Comparison of ENCODE assay signal across 1 cellular context in genomic region chr1:65483993-65484754, GRCh38.
A peak's percentile ranks its signal among the peaks of the same experiment; 100 is the strongest.
TF ChIP-seq lines count a peak whose summit lies in the region.

No MANE protein-coding gene starts in this region.

TF ChIP-seq in HepG2, 621 proteins besides CTCF, POLR2A, EP300 and RAD21 (continued from another document and continues in another):
- peak; percentile 90 for TF ChIP-seq FOXA1 (IDR thresholded peaks at IDR 0.05)
- peak; percentile 77 for TF ChIP-seq FOXA1 (CRISPR knock-in tag; IDR thresholded peaks at IDR 0.05)
- no peak for TF ChIP-seq ZHX1 (CRISPR knock-in tag; IDR thresholded peaks at IDR 0.05; ENCODE audit: low read depth)
- no peak for TF ChIP-seq BCLAF1 (IDR thresholded peaks at IDR 0.05)
- TF ChIP-seq NCOA1 (CRISPR knock-in tag; IDR thresholded peaks at IDR 0.05): no peak
- peak; percentile 76; the same call in 1 of the 2 replicates for TF ChIP-seq ATF1 (CRISPR knock-in tag; IDR thresholded peaks at IDR 0.05)
- no peak for TF ChIP-seq ISX (CRISPR knock-in tag; conservative IDR thresholded peaks at IDR 0.05)
- no peak for TF ChIP-seq ZNF562 (CRISPR knock-in tag; IDR thresholded peaks at IDR 0.05; ENCODE audit: borderline replicate concordance)
- no peak for TF ChIP-seq SMARCC2 (IDR thresholded peaks at IDR 0.05)
- TF ChIP-seq ZSCAN12 (CRISPR knock-in tag; IDR thresholded peaks at IDR 0.05): no peak
- TF ChIP-seq DNMT3B (CRISPR knock-in tag; conservative IDR thresholded peaks at IDR 0.05): no peak
- TF ChIP-seq USF2 (IDR thresholded peaks at IDR 0.05; ENCODE audit: low read depth, low read length): no peak
- TF ChIP-seq USF2 (CRISPR knock-in tag; IDR thresholded peaks at IDR 0.05; ENCODE audit: borderline replicate concordance): no peak
- TF ChIP-seq KLF15 (CRISPR knock-in tag; IDR thresholded peaks at IDR 0.05; ENCODE audit: borderline replicate concordance): no peak
- TF ChIP-seq THAP11 (CRISPR knock-in tag; IDR thresholded peaks at IDR 0.05): 0 out of 2 replicates have a peak, but pooled peaks have one; percentile 41
- TF ChIP-seq ZNF263 (CRISPR knock-in tag; IDR thresholded peaks at IDR 0.05): no peak
- TF ChIP-seq HDAC2 (CRISPR knock-in tag; IDR thresholded peaks at IDR 0.05): peak; percentile 69; the same call in 1 of the 2 replicates
- no peak for TF ChIP-seq ZFYVE20 (CRISPR knock-in tag; IDR thresholded peaks at IDR 0.05; ENCODE audit: borderline replicate concordance, low read depth)
- no peak for TF ChIP-seq ZNF850 (CRISPR knock-in tag; conservative IDR thresholded peaks at IDR 0.05)
- no peak for TF ChIP-seq KLF6 (CRISPR knock-in tag; IDR thresholded peaks at IDR 0.05)
- TF ChIP-seq TP53 (CRISPR knock-in tag; conservative IDR thresholded peaks at IDR 0.05): no peak
- no peak for TF ChIP-seq ZNF160 (CRISPR knock-in tag; IDR thresholded peaks at IDR 0.05)
- no peak for TF ChIP-seq POLR2AphosphoS2 (IDR thresholded peaks at IDR 0.05; ENCODE audit: low read depth, low read length)
- TF ChIP-seq SKI (IDR thresholded peaks at IDR 0.05; ENCODE audit: partially characterized antibody): peak; percentile 37
- TF ChIP-seq ZNF362 (CRISPR knock-in tag; IDR thresholded peaks at IDR 0.05; ENCODE audit: borderline replicate concordance): peak; percentile 88; the same call in 1 of the 2 replicates
- peak; percentile 98 for TF ChIP-seq SOX5 (CRISPR knock-in tag; IDR thresholded peaks at IDR 0.05; ENCODE audit: borderline replicate concordance)
- no peak for TF ChIP-seq SOX6 (IDR thresholded peaks at IDR 0.05)
- TF ChIP-seq SOX6 (CRISPR knock-in tag; IDR thresholded peaks at IDR 0.05): peak; percentile 96
- TF ChIP-seq SCMH1 (CRISPR knock-in tag; IDR thresholded peaks at IDR 0.05; ENCODE audit: borderline replicate concordance): no peak
- TF ChIP-seq ZNF609 (CRISPR knock-in tag; IDR thresholded peaks at IDR 0.05; ENCODE audit: borderline replicate concordance): peak; percentile 87; the same call in 1 of the 2 replicates
- TF ChIP-seq ZNF143 (CRISPR knock-in tag; IDR thresholded peaks at IDR 0.05): no peak
- no peak for TF ChIP-seq LBX2 (CRISPR knock-in tag; IDR thresholded peaks at IDR 0.05; ENCODE audit: borderline replicate concordance)
- TF ChIP-seq MXD4 (CRISPR knock-in tag; IDR thresholded peaks at IDR 0.05): no peak
- TF ChIP-seq MLXIP (CRISPR knock-in tag; IDR thresholded peaks at IDR 0.05; ENCODE audit: borderline replicate concordance): no peak
- TF ChIP-seq CHD2 (IDR thresholded peaks at IDR 0.05; ENCODE audit: low read depth, low read length): no peak
- TF ChIP-seq CSRNP2 (CRISPR knock-in tag; conservative IDR thresholded peaks at IDR 0.05; ENCODE audit: low read depth): no peak
- TF ChIP-seq MATR3 (CRISPR knock-in tag; IDR thresholded peaks at IDR 0.05): no peak
- no peak for TF ChIP-seq NFKBIZ (CRISPR knock-in tag; IDR thresholded peaks at IDR 0.05)
- no peak for TF ChIP-seq ZFP36L1 (CRISPR knock-in tag; IDR thresholded peaks at IDR 0.05)
